In genomic region chr3:186108106-186108940, GRCh38 we compare ENCODE assay signal across 8 cellular contexts. TPM values are rescaled to one million over a fixed set of nuclear protein-coding genes. Genes with fewer than 3 reads are reported as not detected.
DNase-seq lines count a peak whose midpoint lies in the region; ATAC-seq lines count a peak whose summit lies in the region.

No MANE protein-coding gene starts in this region.

- peaks cover 45 to 51% of the 10 kb centered on the region in 2 donors for H3K4me1 Mint-ChIP-seq in natural killer cell treated with Interleukin-12 subunit alpha and Interleukin-12 subunit beta and Interleukin-15 and Interleukin-18, amount 100 ng/mL, for 72 hours (ENCODE audit: low read depth in 2 of 2)

- H3K27ac Mint-ChIP-seq in natural killer cell treated with Interleukin-12 subunit alpha and Interleukin-12 subunit beta and Interleukin-15 and Interleukin-18, amount 100 ng/mL, for 72 hours, result peak overlapping the region; percentile 87 to 90

- peaks cover 12% of the 10 kb centered on the region for H3K36me3 Mint-ChIP-seq in natural killer cell treated with Interleukin-12 subunit alpha and Interleukin-12 subunit beta and Interleukin-15 and Interleukin-18, amount 100 ng/mL, for 72 hours

- peak; percentile 35 to 70 for DNase-seq in NCI-H446 (lab: John Stamatoyannopoulos, UW)
- DNase-seq in NCI-H446 treated with DMSO at 0.1 percent for 48 hours (lab: John Stamatoyannopoulos, UW), result no peak
- DNase-seq in NCI-H1105 (lab: John Stamatoyannopoulos, UW), result peak; percentile 40
- peak; percentile 23 for DNase-seq in activated CD8-positive, alpha-beta memory T cell treated with anti-CD3 and anti-CD28 coated beads, Interleukin-2, amount 50 U/mL, for 4 hours
- DNase-seq in fibroblast of peridontal ligament (ENCODE audit: extremely low read depth), result peak; percentile 59
- DNase-seq in natural killer cell treated with Interleukin-12 subunit alpha and Interleukin-12 subunit beta and Interleukin-15 and Interleukin-18, amount 100 ng/mL, for 72 hours (ENCODE audit: low spot score), result peak; percentile 63
- no peak for DNase-seq in NCI-H2029 treated with DMSO at 0.1 percent for 48 hours (lab: John Stamatoyannopoulos, UW)

- H3K4me3 Mint-ChIP-seq in natural killer cell treated with Interleukin-12 subunit alpha and Interleukin-12 subunit beta and Interleukin-15 and Interleukin-18, amount 100 ng/mL, for 72 hours, result peak overlapping the region; percentile 96

- peaks cover 21 to 46% of the 10 kb centered on the region in 2 donors for H3K27me3 Mint-ChIP-seq in natural killer cell treated with Interleukin-12 subunit alpha and Interleukin-12 subunit beta and Interleukin-15 and Interleukin-18, amount 100 ng/mL, for 72 hours

- no peak for ATAC-seq in natural killer cell treated with Interleukin-12 subunit alpha and Interleukin-12 subunit beta and Interleukin-15 and Interleukin-18, amount 100 ng/mL, for 72 hours
- ATAC-seq in HG02973 (IDR thresholded peaks at IDR 0.05; ENCODE audit: unreplicated experiment), result no peak

- no peaks in the 10 kb centered on the region for H3K9me3 Mint-ChIP-seq in natural killer cell treated with Interleukin-12 subunit alpha and Interleukin-12 subunit beta and Interleukin-15 and Interleukin-18, amount 100 ng/mL, for 72 hours

RNA-seq across cellular contexts. Expression of gene ETV5, which starts 0.6 kb away (rescaled TPM):
- 100 to 1,000 TPM in 1 of 2 donors, 10 to 100 TPM in 1; 61.6 to 113 TPM for total RNA-seq in natural killer cell treated with Interleukin-12 subunit alpha and Interleukin-12 subunit beta and Interleukin-15 and Interleukin-18, amount 100 ng/mL, for 72 hours

Comparison
In these comparisons a context has a peak if more than half of its experiments do, and no peak if none do; other contexts are left out.
1. DNase-seq: peak in NCI-H446 (2 of 2), NCI-H1105 (single experiment), activated CD8-positive, alpha-beta memory T cell treated with anti-CD3 and anti-CD28 coated beads, Interleukin-2, amount 50 U/mL, for 4 hours (single experiment), fibroblast of peridontal ligament (single experiment) and natural killer cell treated with Interleukin-12 subunit alpha and Interleukin-12 subunit beta and Interleukin-15 and Interleukin-18, amount 100 ng/mL, for 72 hours (single experiment); none in NCI-H446 treated with DMSO at 0.1 percent for 48 hours (single experiment) and NCI-H2029 treated with DMSO at 0.1 percent for 48 hours (single experiment).